ENCODE assay signal across 14 cellular contexts in genomic region chr5:42970636-42971559, GRCh38.
DNase-seq lines count a peak whose midpoint lies in the region; ATAC-seq, FAIRE-seq and TF ChIP-seq lines count a peak whose summit lies in the region.
"Had no signal": no experiment of that assay in that cellular context is flagged by ENCODE, and none has a peak within 500 bp of the region (broad histone marks: within the 10 kb centered on the region; RNA-seq: fewer than 3 reads in every experiment).

No MANE protein-coding gene starts in this region.

- in situ Hi-C loops in K562 (cut with MboI), result no loop called here

- TF ChIP-seq RAD21 in K562 (CRISPR knock-in tag; conservative IDR thresholded peaks at IDR 0.05 in 1 of 2, IDR thresholded peaks at IDR 0.05 in 1 of 2), result peak in 1 of 2 experiments; percentile 27; a peak in 1 of 4 replicates

- no peak overlapping the region for H3K4me2 ChIP-seq in K562 (ENCODE audit: insufficient read depth, low read length)

- no peak overlapping the region for H3K27ac Mint-ChIP-seq in activated CD4-positive, alpha-beta memory T cell treated with anti-CD3 and anti-CD28 coated beads for 36 hours
- no peak overlapping the region for H3K27ac Mint-ChIP-seq in activated CD4-positive, alpha-beta memory T cell treated with anti-CD3 and anti-CD28 coated beads, Interleukin-2, amount 10 ng/mL, durations not matched to agents 7 days and 5 days
- no peak overlapping the region; the same call in 1 of the 2 replicates for H3K27ac Mint-ChIP-seq in HFFc6

- H2AFZ ChIP-seq in K562 (ENCODE audit: low read depth, low read length), result peak overlapping the region; percentile 46

- H3K4me3 Mint-ChIP-seq in activated CD4-positive, alpha-beta memory T cell treated with anti-CD3 and anti-CD28 coated beads for 36 hours, result no peak overlapping the region
- no peak overlapping the region for H3K4me3 Mint-ChIP-seq in activated CD4-positive, alpha-beta memory T cell treated with anti-CD3 and anti-CD28 coated beads, Interleukin-2, amount 10 ng/mL, durations not matched to agents 7 days and 5 days
- no peak overlapping the region for H3K4me3 Mint-ChIP-seq in HFFc6

- H3K9me3 ChIP-seq in K562 (replicated peaks; ENCODE audit: control insufficient read depth, insufficient read depth, low read depth, low read length) (no peaks in the 10 kb centered on the region), BE2C (no peaks in the 10 kb centered on the region)

- WGBS in K562 (ENCODE audit: insufficient coverage, low coverage, missing lambda C conversion rate), result 61% methylated on average over 32 of the region's 32 CpGs

- H4K20me1 ChIP-seq in K562 (replicated peaks; ENCODE audit: control insufficient read depth, insufficient read depth, low read length), result no peaks in the 10 kb centered on the region

- no peak for TF ChIP-seq POLR2A in K562 (conservative IDR thresholded peaks at IDR 0.05)

- peaks cover 0 to 5% of the 10 kb centered on the region in 2 experiments; a peak in 2 of 5 replicates for H3K4me1 ChIP-seq in K562 (replicated peaks in 1 of 2; ENCODE audit: control insufficient read depth in 2 of 2, insufficient read depth in 2 of 2, low read length in 2 of 2)
- H3K4me1 ChIP-seq in BE2C, result no peaks in the 10 kb centered on the region

- H3K4me3 ChIP-seq in K562, result no peak overlapping the region
- no peak overlapping the region for H3K4me3 ChIP-seq in kidney epithelial cell (ENCODE audit: low read depth, low read length)
- no peak overlapping the region for H3K4me3 ChIP-seq in BE2C (ENCODE audit: low read depth, low read length)

- no peak for FAIRE-seq in K562 (lab: Jason Lieb, UNC)

- H3K36me3 Mint-ChIP-seq in activated CD4-positive, alpha-beta memory T cell treated with anti-CD3 and anti-CD28 coated beads for 36 hours, result peaks cover 3% of the 10 kb centered on the region
- H3K36me3 Mint-ChIP-seq in activated CD4-positive, alpha-beta memory T cell treated with anti-CD3 and anti-CD28 coated beads, Interleukin-2, amount 10 ng/mL, durations not matched to agents 7 days and 5 days (ENCODE audit: low read depth), result peaks cover 9% of the 10 kb centered on the region
- 0 out of 2 replicates have a peak, but pooled peaks cover 4% of the 10 kb centered on the region for H3K36me3 Mint-ChIP-seq in HFFc6 (ENCODE audit: low read depth)

- no TSS peak for BruUV-seq in K562 (replicated peaks; lab: Mats Ljungman, UMichigan)

- POLR2A ChIA-PET in activated CD4-positive, alpha-beta memory T cell treated with anti-CD3 and anti-CD28 coated beads for 36 hours (lab: Charles Lee), result interaction anchor here (1.0 to 1.2 kb wide), 2 partner anchors 14 to 20 kb away, joined by 3 read pairs; no protein-coding TSS in a partner anchor
- POLR2A ChIA-PET in activated CD4-positive, alpha-beta memory T cell treated with anti-CD3 and anti-CD28 coated beads, Interleukin-2, amount 10 ng/mL, durations not matched to agents 7 days and 5 days (lab: Charles Lee), result no interaction called here
- POLR2A ChIA-PET in K562 (lab: Yijun Ruan, JAX), result no interaction called here

- TF ChIP-seq CTCF in HFFc6 (IDR thresholded peaks at IDR 0.05) (peak; percentile 45; the same call in 1 of the 2 replicates), K562 (IDR thresholded peaks at IDR 0.05 in 2 of 3, conservative IDR thresholded peaks at IDR 0.05 in 1 of 3; ENCODE audit: insufficient read depth in 2 of 3, low read depth in 1 of 3, low read length in 3 of 3) (peak in 2 of 3 experiments; percentile 23 to 26; a peak in 2 of 6 replicates), kidney epithelial cell (IDR thresholded peaks at IDR 0.05; ENCODE audit: insufficient read depth, low read length, poor library complexity, severe bottlenecking) (peak; percentile 6), BE2C (IDR thresholded peaks at IDR 0.05; ENCODE audit: low read depth, low read length) (no peak; the same call in 1 of the 2 replicates)

- no peaks in the 10 kb centered on the region for H3K9me3 Mint-ChIP-seq in activated CD4-positive, alpha-beta memory T cell treated with anti-CD3 and anti-CD28 coated beads for 36 hours
- no peaks in the 10 kb centered on the region for H3K9me3 Mint-ChIP-seq in activated CD4-positive, alpha-beta memory T cell treated with anti-CD3 and anti-CD28 coated beads, Interleukin-2, amount 10 ng/mL, durations not matched to agents 7 days and 5 days
- no peaks in the 10 kb centered on the region for H3K9me3 Mint-ChIP-seq in HFFc6

- no peak overlapping the region for H3K9ac ChIP-seq in K562 (ENCODE audit: insufficient read depth in 1 of 2, low read depth in 2 of 2, low read length in 2 of 2)

- TF ChIP-seq EP300 in K562 (IDR thresholded peaks at IDR 0.05; ENCODE audit: low read length), result no peak

- no peak overlapping the region for H3K27ac ChIP-seq in K562 (ENCODE audit: extremely low read depth, low read depth, low read length)

- H3K4me1 Mint-ChIP-seq in activated CD4-positive, alpha-beta memory T cell treated with anti-CD3 and anti-CD28 coated beads for 36 hours (ENCODE audit: low read depth), result peaks cover 8% of the 10 kb centered on the region
- peaks cover 6% of the 10 kb centered on the region for H3K4me1 Mint-ChIP-seq in activated CD4-positive, alpha-beta memory T cell treated with anti-CD3 and anti-CD28 coated beads, Interleukin-2, amount 10 ng/mL, durations not matched to agents 7 days and 5 days
- H3K4me1 Mint-ChIP-seq in HFFc6 (ENCODE audit: low read depth), result peaks cover 11% of the 10 kb centered on the region

- peaks cover 0 to 4% of the 10 kb centered on the region in 2 experiments; a peak in 1 of 5 replicates for H3K27me3 ChIP-seq in K562 (ENCODE audit: control insufficient read depth in 2 of 2, insufficient read depth in 2 of 2, low read length in 2 of 2)
- H3K27me3 ChIP-seq in kidney epithelial cell (ENCODE audit: control insufficient read depth, insufficient read depth, low read length), result no peaks in the 10 kb centered on the region
- H3K27me3 ChIP-seq in BE2C, result peaks cover 12% of the 10 kb centered on the region

- intact Hi-C loops in activated CD4-positive, alpha-beta memory T cell treated with anti-CD3 and anti-CD28 coated beads for 36 hours (cut with micrococcal nuclease), result no loop called here
- intact Hi-C loops in K562 (cut with micrococcal nuclease), result no loop called here
- intact Hi-C loops in head of caudate nucleus (cut with DNase I), result no loop called here

- no peaks in the 10 kb centered on the region for H3K27me3 Mint-ChIP-seq in activated CD4-positive, alpha-beta memory T cell treated with anti-CD3 and anti-CD28 coated beads for 36 hours
- H3K27me3 Mint-ChIP-seq in activated CD4-positive, alpha-beta memory T cell treated with anti-CD3 and anti-CD28 coated beads, Interleukin-2, amount 10 ng/mL, durations not matched to agents 7 days and 5 days, result no peaks in the 10 kb centered on the region
- no peaks in the 10 kb centered on the region for H3K27me3 Mint-ChIP-seq in HFFc6 (ENCODE audit: insufficient read depth)

- peak; percentile 75 for ATAC-seq in K562

- CTCF ChIA-PET in activated CD4-positive, alpha-beta memory T cell treated with anti-CD3 and anti-CD28 coated beads for 36 hours (lab: Charles Lee), result interaction anchor here (1.1 to 2.0 kb wide), 4 partner anchors 21 to 67 kb away, joined by 3 to 11 read pairs (median 6); no protein-coding TSS in a partner anchor
- CTCF ChIA-PET in activated CD4-positive, alpha-beta memory T cell treated with anti-CD3 and anti-CD28 coated beads, Interleukin-2, amount 10 ng/mL, durations not matched to agents 7 days and 5 days (lab: Charles Lee), result interaction anchor here (2.1 kb wide), 1 partner anchor 62 kb away, joined by 6 read pairs; no protein-coding TSS in a partner anchor
- CTCF ChIA-PET in K562 (lab: Yijun Ruan, JAX; ENCODE audit: low intra/inter-chr PET ratio), result no interaction called here

- no peaks in the 10 kb centered on the region for H3K9me1 ChIP-seq in K562 (ENCODE audit: control insufficient read depth, insufficient read depth, low read length)

- no peaks in the 10 kb centered on the region for H3K79me2 ChIP-seq in K562 (ENCODE audit: control insufficient read depth, insufficient read depth, low read length)

- DNase-seq in activated CD4-positive, alpha-beta memory T cell treated with anti-CD3 and anti-CD28 coated beads for 36 hours, result peak; percentile 30
- DNase-seq in activated CD4-positive, alpha-beta memory T cell treated with anti-CD3 and anti-CD28 coated beads, Interleukin-2, amount 10 ng/mL, durations not matched to agents 7 days and 5 days, result no peak
- DNase-seq in HFFc6, result no peak
- DNase-seq in K562 (ENCODE audit: extremely low read depth in 1 of 4, low spot score in 3 of 4), result peak in 1 of 4 experiments; percentile 30
- DNase-seq in kidney epithelial cell (ENCODE audit: low read depth), result no peak
- DNase-seq in head of caudate nucleus, result no peak
- DNase-seq in NOMO-1 treated with dmso at 0.1 percent for 144 hours (lab: John Stamatoyannopoulos, UW; ENCODE audit: unreplicated experiment), result no peak
- DNase-seq in BE2C, result no peak
- DNase-seq: activated CD8-positive, alpha-beta memory T cell treated with anti-CD3 and anti-CD28 coated beads for 24 hours; activated naive CD4-positive, alpha-beta T cell treated with anti-CD3 and anti-CD28 coated beads, Interleukin-2, amount 50 U/mL, for 16 hours; DMS79 treated with DMSO at 0.1 percent for 48 hours; hippocampal formation; NCI-H187 treated with DMSO at 0.1 percent for 48 hours; T-helper 1 cell had no signal

- no peaks in the 10 kb centered on the region for H3K36me3 ChIP-seq in K562 (ENCODE audit: control insufficient read depth, insufficient read depth, low read length)
- H3K36me3 ChIP-seq in kidney epithelial cell (ENCODE audit: control insufficient read depth, insufficient read depth, low read length), result no peaks in the 10 kb centered on the region
- H3K36me3 ChIP-seq in BE2C, result no peaks in the 10 kb centered on the region

TF ChIP-seq in K562, 482 proteins besides CTCF, POLR2A, EP300 and RAD21 (continues in another document):
- TF ChIP-seq BMI1 (IDR thresholded peaks at IDR 0.05; ENCODE audit: low read length), result no peak
- no peak for TF ChIP-seq FOXP1 (CRISPR knock-in tag; IDR thresholded peaks at IDR 0.05)
